Comparison of ENCODE assay signal across 27 cellular contexts in genomic region chr11:85875505-85875904, GRCh38. TPM values are rescaled to one million over a fixed set of nuclear protein-coding genes. Genes with fewer than 3 reads are reported as not detected.
A peak's percentile ranks its signal among the peaks of the same experiment; 100 is the strongest.
DNase-seq lines count a peak whose midpoint lies in the region; ATAC-seq, FAIRE-seq and TF ChIP-seq lines count a peak whose summit lies in the region.
"Had no signal": no experiment of that assay in that cellular context is flagged by ENCODE, and none has a peak within 500 bp of the region (broad histone marks: within the 10 kb centered on the region; RNA-seq: fewer than 3 reads in every experiment).

No MANE protein-coding gene starts in this region.

- H3K4me3 ChIP-seq in choroid plexus epithelial cell (ENCODE audit: low read depth, low read length) (no peak overlapping the region), osteoblast (ENCODE audit: insufficient read depth, low read length) (no peak overlapping the region), lower leg skin (ENCODE audit: low read depth, poor library complexity, severe bottlenecking) (no peak overlapping the region), pancreas (no peak overlapping the region)
- H3K4me3 ChIP-seq: GM12878, SJSA1, stomach, uterus had no signal

- no peaks in the 10 kb centered on the region for H3K36me3 ChIP-seq in osteoblast (ENCODE audit: insufficient read depth, low read length)
- H3K36me3 ChIP-seq in pancreas: no peaks in the 10 kb centered on the region
- H3K36me3 ChIP-seq: SJSA1, stomach had no signal

- no peak overlapping the region for H2AFZ ChIP-seq in osteoblast (ENCODE audit: low read length)

- H3K9me3 ChIP-seq in osteoblast (ENCODE audit: low read depth, low read length) (no peaks in the 10 kb centered on the region), pancreas (no peaks in the 10 kb centered on the region)
- H3K9me3 ChIP-seq: SJSA1, stomach, uterus had no signal

- no peak for TF ChIP-seq POLR2A in lower leg skin (IDR thresholded peaks at IDR 0.05)

- TF ChIP-seq CTCF in choroid plexus epithelial cell (conservative IDR thresholded peaks at IDR 0.05; ENCODE audit: low read depth, low read length) (no peak), osteoblast (IDR thresholded peaks at IDR 0.05; ENCODE audit: extremely low read depth, low read depth, low read length) (no peak), lower leg skin (IDR thresholded peaks at IDR 0.05) (no peak), pancreas (IDR thresholded peaks at IDR 0.05) (no peak)

- peaks cover 12% of the 10 kb centered on the region for H3K4me1 Mint-ChIP-seq in activated CD4-positive, alpha-beta T cell treated with anti-CD3 and anti-CD28 coated beads, Interleukin-2, amount 10 ng/mL, durations not matched to agents 24 days and 14 days
- H3K4me1 Mint-ChIP-seq in activated CD4-positive, alpha-beta T cell treated with anti-CD3 and anti-CD28 coated beads, Interleukin-2, amount 10 ng/mL, durations not matched to agents 7 days and 5 days: no peaks in the 10 kb centered on the region
- H3K4me1 Mint-ChIP-seq: CD8-positive, alpha-beta memory T cell had no signal

- peaks cover 9% of the 10 kb centered on the region for H3K27me3 Mint-ChIP-seq in activated CD4-positive, alpha-beta T cell treated with anti-CD3 and anti-CD28 coated beads, Interleukin-2, amount 10 ng/mL, durations not matched to agents 24 days and 14 days
- H3K27me3 Mint-ChIP-seq in activated CD4-positive, alpha-beta T cell treated with anti-CD3 and anti-CD28 coated beads, Interleukin-2, amount 10 ng/mL, durations not matched to agents 7 days and 5 days: peaks cover 8% of the 10 kb centered on the region
- H3K27me3 Mint-ChIP-seq: activated naive CD8-positive, alpha-beta T cell; effector memory CD8-positive, alpha-beta T cell had no signal

- peak overlapping the region; percentile 36 for H3K27ac ChIP-seq in osteoblast (ENCODE audit: low read depth, low read length)
- no peak overlapping the region for H3K27ac ChIP-seq in pancreas
- H3K27ac ChIP-seq: SJSA1, stomach, uterus had no signal

- H3K27me3 ChIP-seq in osteoblast (ENCODE audit: insufficient read depth, low read length) (no peaks in the 10 kb centered on the region), pancreas (peaks cover 0 to 6% (median 0%) of the 10 kb centered on the region in 4 donors)
- H3K27me3 ChIP-seq: SJSA1, stomach, uterus had no signal

- H3K36me3 Mint-ChIP-seq in activated CD4-positive, alpha-beta T cell treated with anti-CD3 and anti-CD28 coated beads, Interleukin-2, amount 10 ng/mL, durations not matched to agents 24 days and 14 days (ENCODE audit: low read depth): no peaks in the 10 kb centered on the region
- H3K36me3 Mint-ChIP-seq in activated CD4-positive, alpha-beta T cell treated with anti-CD3 and anti-CD28 coated beads, Interleukin-2, amount 10 ng/mL, durations not matched to agents 7 days and 5 days (ENCODE audit: low read depth): no peaks in the 10 kb centered on the region
- H3K36me3 Mint-ChIP-seq: activated naive CD8-positive, alpha-beta T cell; CD8-positive, alpha-beta memory T cell had no signal

- no peak for FAIRE-seq in pancreas (lab: Jason Lieb, UNC)
- FAIRE-seq: GM12878 had no signal

- H4K20me1 ChIP-seq in osteoblast (ENCODE audit: insufficient read depth, low read length): no peaks in the 10 kb centered on the region

- no peaks in the 10 kb centered on the region for H3K9me3 Mint-ChIP-seq in activated CD4-positive, alpha-beta T cell treated with anti-CD3 and anti-CD28 coated beads, Interleukin-2, amount 10 ng/mL, durations not matched to agents 24 days and 14 days
- H3K9me3 Mint-ChIP-seq in activated CD4-positive, alpha-beta T cell treated with anti-CD3 and anti-CD28 coated beads, Interleukin-2, amount 10 ng/mL, durations not matched to agents 7 days and 5 days: no peaks in the 10 kb centered on the region
- H3K9me3 Mint-ChIP-seq: CD8-positive, alpha-beta memory T cell; effector memory CD8-positive, alpha-beta T cell had no signal

- peak; percentile 8 for DNase-seq in activated CD4-positive, alpha-beta T cell treated with anti-CD3 and anti-CD28 coated beads, Interleukin-2, amount 10 ng/mL, durations not matched to agents 24 days and 14 days
- no peak for DNase-seq in activated CD4-positive, alpha-beta T cell treated with anti-CD3 and anti-CD28 coated beads, Interleukin-2, amount 10 ng/mL, durations not matched to agents 7 days and 5 days
- DNase-seq in LHCN-M2 (ENCODE audit: low read depth) (peak; percentile 51), choroid plexus epithelial cell (ENCODE audit: low read depth) (peak; percentile 67), osteoblast (ENCODE audit: insufficient read length, low spot score, missing footprints) (no peak), lower leg skin (ENCODE audit: low spot score in 2 of 2) (no peak), pancreas (no peak), epidermal melanocyte (ENCODE audit: insufficient read length, low spot score) (no peak)
- DNase-seq: activated CD4-positive, alpha-beta T cell treated with anti-CD3 and anti-CD28 coated beads for 48 hours; caudate nucleus; CD8-positive, alpha-beta memory T cell; effector memory CD8-positive, alpha-beta T cell; H7; left ventricle myocardium superior; NCI-H1694; stimulated activated CD4-positive, alpha-beta T cell treated with anti-CD3 and anti-CD28 coated beads, Interleukin-15, amount 100 ng/mL, for 24 hours; stomach; T-helper 9 cell; uterus had no signal

- peak overlapping the region; percentile 1 for H3K27ac Mint-ChIP-seq in activated CD4-positive, alpha-beta T cell treated with anti-CD3 and anti-CD28 coated beads, Interleukin-2, amount 10 ng/mL, durations not matched to agents 24 days and 14 days
- no peak overlapping the region for H3K27ac Mint-ChIP-seq in activated CD4-positive, alpha-beta T cell treated with anti-CD3 and anti-CD28 coated beads, Interleukin-2, amount 10 ng/mL, durations not matched to agents 7 days and 5 days
- H3K27ac Mint-ChIP-seq: activated naive CD8-positive, alpha-beta T cell; CD8-positive, alpha-beta memory T cell; effector memory CD8-positive, alpha-beta T cell had no signal

- CTCF ChIA-PET in activated CD4-positive, alpha-beta T cell treated with anti-CD3 and anti-CD28 coated beads, Interleukin-2, amount 10 ng/mL, durations not matched to agents 7 days and 5 days (lab: Charles Lee): interaction anchor here (1.1 kb wide), 1 partner anchor 10 kb away, joined by 3 read pairs; no protein-coding TSS in a partner anchor

- intact Hi-C loops in activated CD4-positive, alpha-beta T cell treated with anti-CD3 and anti-CD28 coated beads, Interleukin-2, amount 10 ng/mL, durations not matched to agents 24 days and 14 days (cut with micrococcal nuclease): no loop called here
- intact Hi-C loops in lower leg skin (cut with DNase I; ENCODE audit: low total_unique reads) (no loop called here), pancreas (cut with DNase I) (no loop called here)

- H3K4me2 ChIP-seq in osteoblast (ENCODE audit: insufficient read depth, low read length): peak overlapping the region; percentile 32

- 35 to 76% methylated on average over 1 of the region's 1 CpG for WGBS in lower leg skin, 2 donors
- WGBS in pancreas, 2 donors: 44 to 86% methylated on average over 1 of the region's 1 CpG

- H3K4me1 ChIP-seq in osteoblast (ENCODE audit: insufficient read depth, low read length): peaks cover 21% of the 10 kb centered on the region
- no peaks in the 10 kb centered on the region for H3K4me1 ChIP-seq in pancreas
- H3K4me1 ChIP-seq: stomach, uterus had no signal

- H3K79me2 ChIP-seq in osteoblast (ENCODE audit: insufficient read depth, low read length): no peaks in the 10 kb centered on the region

- POLR2A ChIA-PET in activated CD4-positive, alpha-beta T cell treated with anti-CD3 and anti-CD28 coated beads, Interleukin-2, amount 10 ng/mL, durations not matched to agents 7 days and 5 days (lab: Charles Lee): no interaction called here

- ATAC-seq in pancreas: no peak
- ATAC-seq: effector memory CD8-positive, alpha-beta T cell; GM12878; left ventricle myocardium superior had no signal

- no peak overlapping the region for H3K4me3 Mint-ChIP-seq in activated CD4-positive, alpha-beta T cell treated with anti-CD3 and anti-CD28 coated beads, Interleukin-2, amount 10 ng/mL, durations not matched to agents 24 days and 14 days
- H3K4me3 Mint-ChIP-seq in activated CD4-positive, alpha-beta T cell treated with anti-CD3 and anti-CD28 coated beads, Interleukin-2, amount 10 ng/mL, durations not matched to agents 7 days and 5 days: no peak overlapping the region
- H3K4me3 Mint-ChIP-seq: activated naive CD8-positive, alpha-beta T cell; CD8-positive, alpha-beta memory T cell; effector memory CD8-positive, alpha-beta T cell had no signal

RNA-seq across cellular contexts. Expression of gene CCDC83, which starts 20.3 kb away (rescaled TPM):
- not detected in 2 replicates for total RNA-seq in activated CD4-positive, alpha-beta T cell treated with anti-CD3 and anti-CD28 coated beads, Interleukin-2, amount 10 ng/mL, durations not matched to agents 24 days and 14 days
- not detected for total RNA-seq in activated CD4-positive, alpha-beta T cell treated with anti-CD3 and anti-CD28 coated beads, Interleukin-2, amount 10 ng/mL, durations not matched to agents 7 days and 5 days
- total RNA-seq in LHCN-M2 (2014; rRNA removed) (0.06 TPM in 1 of 2 replicates, not detected in the other), osteoblast (not detected in 2 replicates), lower leg skin (not detected), pancreas (not detected)
- not detected for polyA plus RNA-seq in LHCN-M2 (2012)
- polyA plus RNA-seq in pancreas: not detected
- total RNA-seq: A172; CD8-positive, alpha-beta memory T cell; GM12878; H7; HT-29; left ventricle myocardium superior; myocyte; NCI-H460; posterior vena cava; SJSA1 had no signal
- polyA plus RNA-seq: CD8-positive, alpha-beta memory T cell; GM12878; stomach had no signal

Comparison
In these comparisons a context has a peak if more than half of its experiments do, and no peak if none do; other contexts are left out.
1. DNase-seq: peak in activated CD4-positive, alpha-beta T cell treated with anti-CD3 and anti-CD28 coated beads, Interleukin-2, amount 10 ng/mL, durations not matched to agents 24 days and 14 days (single experiment), LHCN-M2 (single experiment) and choroid plexus epithelial cell (single experiment); none in activated CD4-positive, alpha-beta T cell treated with anti-CD3 and anti-CD28 coated beads, Interleukin-2, amount 10 ng/mL, durations not matched to agents 7 days and 5 days (single experiment), osteoblast (single experiment), lower leg skin (0 of 2), pancreas (0 of 6) and epidermal melanocyte (single experiment).